26 cellular contexts compared by ENCODE assay signal in genomic region chr12:96786808-96787207, GRCh38.
"Had no signal": no experiment of that assay in that cellular context is flagged by ENCODE, and none has a peak within 500 bp of the region (broad histone marks: within the 10 kb centered on the region; RNA-seq: fewer than 3 reads in every experiment).

No MANE protein-coding gene starts in this region.

- H3K9me3 Mint-ChIP-seq: naive thymus-derived CD4-positive, alpha-beta T cell; natural killer cell treated with Interleukin-12 subunit alpha and Interleukin-12 subunit beta and Interleukin-15 and Interleukin-18, amount 100 ng/mL, for 72 hours; stimulated activated naive B cell treated with anti-CD40 and anti-IgM and Interleukin-4, amounts not matched to agents 10 μg/mL and 1 μg/mL and 100 μg/mL, for 72 hours had no signal

- H3K4me1 Mint-ChIP-seq: mesothelial cell of epicardium; naive thymus-derived CD4-positive, alpha-beta T cell; stimulated activated naive B cell treated with anti-CD40 and anti-IgM and Interleukin-4, amounts not matched to agents 10 μg/mL and 1 μg/mL and 100 μg/mL, for 72 hours had no signal

- H3K4me1 ChIP-seq: left ventricle myocardium inferior, pancreas, prostate gland, stomach, testis, thyroid gland, transverse colon, upper lobe of left lung, vagina had no signal

- H3K27ac Mint-ChIP-seq: mesothelial cell of epicardium; naive thymus-derived CD4-positive, alpha-beta T cell; natural killer cell treated with Interleukin-12 subunit alpha and Interleukin-12 subunit beta and Interleukin-15 and Interleukin-18, amount 100 ng/mL, for 72 hours; stimulated activated naive B cell treated with anti-CD40 and anti-IgM and Interleukin-4, amounts not matched to agents 10 μg/mL and 1 μg/mL and 100 μg/mL, for 72 hours had no signal

- H3K4me3 ChIP-seq: left ventricle myocardium inferior, lung, pancreas, prostate gland, skin epidermis, stomach, testis, thyroid gland, transverse colon, upper lobe of left lung, vagina had no signal

- H3K9me3 ChIP-seq: left ventricle myocardium inferior, pancreas, prostate gland, stomach, testis, thyroid gland, transverse colon, upper lobe of left lung, vagina had no signal

- FAIRE-seq: pancreas had no signal

- ATAC-seq: naive thymus-derived CD4-positive, alpha-beta T cell; natural killer cell treated with Interleukin-12 subunit alpha and Interleukin-12 subunit beta and Interleukin-15 and Interleukin-18, amount 100 ng/mL, for 72 hours; pancreas; right cardiac atrium; sciatic nerve; stimulated activated naive B cell treated with anti-CD40 and anti-IgM and Interleukin-4, amounts not matched to agents 10 μg/mL and 1 μg/mL and 100 μg/mL, for 72 hours; stimulated activated naive CD8-positive, alpha-beta T cell treated with anti-CD3 and anti-CD28 coated beads, Interleukin-15, Interleukin-2, amounts not matched to agents 100 U/mL and 50 U/mL, for 24 hours had no signal

- H3K27ac ChIP-seq: left ventricle myocardium inferior, pancreas, prostate gland, skin epidermis, stomach, testis, thyroid gland, transverse colon, upper lobe of left lung, vagina had no signal

- DNase-seq: islet precursor cell; left ventricle myocardium inferior; mesendoderm; naive thymus-derived CD4-positive, alpha-beta T cell; nucleus accumbens; pancreas; retina; right cardiac atrium; stimulated activated CD4-positive, alpha-beta T cell treated with anti-CD3 and anti-CD28 coated beads, Interleukin-12 subunit alpha, Interleukin-12 subunit beta, amount 100 ng/mL, for 4 hours; stimulated activated CD4-positive, alpha-beta T cell treated with anti-CD3 and anti-CD28 coated beads, Interleukin-15, amount 100 ng/mL, for 24 hours; stimulated activated CD4-positive, alpha-beta T cell treated with anti-CD3 and anti-CD28 coated beads, Interleukin-2, amount 100 ng/mL, for 24 hours; stimulated activated CD4-positive, alpha-beta T cell treated with anti-CD3 and anti-CD28 coated beads, Interleukin-4, amount 100 ng/mL, for 1 hour; stimulated activated naive B cell treated with anti-CD40 and anti-IgM and Interleukin-4, amounts not matched to agents 10 μg/mL and 1 μg/mL and 100 μg/mL, for 72 hours; stimulated activated naive CD8-positive, alpha-beta T cell treated with anti-CD3 and anti-CD28 coated beads, Interleukin-15, Interleukin-2, amounts not matched to agents 100 U/mL and 50 U/mL, for 24 hours; stomach; testis; thyroid gland; transverse colon; upper lobe of left lung had no signal

- H3K36me3 ChIP-seq: left ventricle myocardium inferior, pancreas, prostate gland, stomach, thyroid gland, transverse colon, upper lobe of left lung, vagina had no signal

- H3K27me3 Mint-ChIP-seq: stimulated activated naive B cell treated with anti-CD40 and anti-IgM and Interleukin-4, amounts not matched to agents 10 μg/mL and 1 μg/mL and 100 μg/mL, for 72 hours had no signal

- H3K36me3 Mint-ChIP-seq: mesothelial cell of epicardium; naive thymus-derived CD4-positive, alpha-beta T cell; natural killer cell treated with Interleukin-12 subunit alpha and Interleukin-12 subunit beta and Interleukin-15 and Interleukin-18, amount 100 ng/mL, for 72 hours; stimulated activated naive B cell treated with anti-CD40 and anti-IgM and Interleukin-4, amounts not matched to agents 10 μg/mL and 1 μg/mL and 100 μg/mL, for 72 hours had no signal

- H3K4me3 Mint-ChIP-seq: mesothelial cell of epicardium; naive thymus-derived CD4-positive, alpha-beta T cell; natural killer cell treated with Interleukin-12 subunit alpha and Interleukin-12 subunit beta and Interleukin-15 and Interleukin-18, amount 100 ng/mL, for 72 hours; stimulated activated naive B cell treated with anti-CD40 and anti-IgM and Interleukin-4, amounts not matched to agents 10 μg/mL and 1 μg/mL and 100 μg/mL, for 72 hours had no signal

- H3K27me3 ChIP-seq: pancreas, stomach, testis, thyroid gland, transverse colon, upper lobe of left lung, vagina had no signal
